In genomic region chr4:6387946-6388345, GRCh38 we compare ENCODE assay signal across 24 cellular contexts.
DNase-seq lines count a peak whose midpoint lies in the region; ATAC-seq, FAIRE-seq and TF ChIP-seq lines count a peak whose summit lies in the region.
"Had no signal": no experiment of that assay in that cellular context is flagged by ENCODE, and none has a peak within 500 bp of the region (broad histone marks: within the 10 kb centered on the region; RNA-seq: fewer than 3 reads in every experiment).

No MANE protein-coding gene starts in this region.

- intact Hi-C loops in Right ventricle myocardium inferior (cut with DNase I): no loop called here
- intact Hi-C loops in right cardiac atrium (cut with DNase I): no loop called here
- intact Hi-C loops in kidney (cut with DNase I): no loop called here
- intact Hi-C loops in A673 (cut with micrococcal nuclease; ENCODE audit: unreplicated experiment): no loop called here
- intact Hi-C loops in head of caudate nucleus (cut with DNase I): no loop called here

- no TSS peak for BruUV-seq in A673 (replicated peaks; lab: Mats Ljungman, UMichigan)

- no peak for FAIRE-seq in kidney (lab: Jason Lieb, UNC)
- FAIRE-seq: A204.1, D721Med, GM12878, GM19239, H54 had no signal

- H3K9me3 ChIP-seq in right cardiac atrium (ENCODE audit: control insufficient read depth, low read length) (no peaks in the 10 kb centered on the region), WERI-Rb-1 (ENCODE audit: severe bottlenecking) (no peaks in the 10 kb centered on the region), kidney (ENCODE audit: control insufficient read depth in 1 of 2, low read length in 2 of 2) (no peaks in the 10 kb centered on the region), A673 (ENCODE audit: low read depth, low read length, poor library complexity, severe bottlenecking) (no peaks in the 10 kb centered on the region)
- H3K9me3 ChIP-seq: BE2C; BLaER1 treated with 17β-estradiol and CSF1 and Interleukin-3, amounts not matched to agents 10 nM and 100 nM had no signal

- no peak overlapping the region for H3K9ac ChIP-seq in kidney (ENCODE audit: low read length in 2 of 2)
- H3K9ac ChIP-seq: BLaER1 treated with 17β-estradiol and CSF1 and Interleukin-3, amounts not matched to agents 10 nM and 100 nM had no signal

- H3K4me3 ChIP-seq in right cardiac atrium (ENCODE audit: low read length): no peak overlapping the region
- no peak overlapping the region for H3K4me3 ChIP-seq in WERI-Rb-1 (ENCODE audit: low read depth, low read length)
- H3K4me3 ChIP-seq in kidney (ENCODE audit: low read length in 2 of 2): no peak overlapping the region
- H3K4me3 ChIP-seq in A673 (ENCODE audit: low read depth, low read length, poor library complexity, severe bottlenecking): no peak overlapping the region
- H3K4me3 ChIP-seq: BLaER1 treated with 17β-estradiol and CSF1 and Interleukin-3, amounts not matched to agents 10 nM and 100 nM; GM12878; GM23338 had no signal

- TF ChIP-seq CTCF in WERI-Rb-1 (IDR thresholded peaks at IDR 0.05; ENCODE audit: low read depth, low read length) (0 out of 2 replicates have a peak, but pooled peaks have one; percentile 3), kidney (IDR thresholded peaks at IDR 0.05; ENCODE audit: borderline replicate concordance, extremely low read depth, insufficient read depth) (no peak), A673 (conservative IDR thresholded peaks at IDR 0.05; ENCODE audit: low read depth, low read length) (no peak)

- ATAC-seq in Right ventricle myocardium inferior (no peak), right cardiac atrium (no peak), HG03565 (IDR thresholded peaks at IDR 0.05; ENCODE audit: unreplicated experiment) (no peak)
- ATAC-seq: GM12878, GM23338 had no signal

- H3K4me1 ChIP-seq in right cardiac atrium (ENCODE audit: control insufficient read depth, insufficient read depth, low read length) (no peaks in the 10 kb centered on the region), kidney (ENCODE audit: control insufficient read depth in 1 of 2, insufficient read depth in 1 of 2, low read depth in 1 of 2, low read length in 2 of 2) (no peaks in the 10 kb centered on the region), A673 (ENCODE audit: insufficient read depth, low read length, poor library complexity, severe bottlenecking) (no peaks in the 10 kb centered on the region)
- H3K4me1 ChIP-seq: BE2C had no signal

- CTCF ChIA-PET in A673 (lab: Charles Lee): no interaction called here

- DNase-seq in Right ventricle myocardium inferior (ENCODE audit: missing footprints) (peak; percentile 23), right cardiac atrium (no peak), WERI-Rb-1 (no peak), kidney (peak; percentile 41), A673 (ENCODE audit: low spot score) (no peak), head of caudate nucleus (no peak)
- DNase-seq: ACHN; AML-193; BE2C; CD4-positive, alpha-beta T cell; DMS 273 treated with DMSO at 0.1 percent for 48 hours; DMS79; EL; GDM1; HCEC 1CT had no signal

- H3K27ac ChIP-seq in right cardiac atrium (ENCODE audit: low read length): no peak overlapping the region
- no peak overlapping the region for H3K27ac ChIP-seq in WERI-Rb-1
- no peak overlapping the region for H3K27ac ChIP-seq in kidney (ENCODE audit: low read depth in 2 of 2, low read length in 2 of 2)
- H3K27ac ChIP-seq in A673 (ENCODE audit: low read depth, low read length, poor library complexity, severe bottlenecking): no peak overlapping the region
- H3K27ac ChIP-seq: 22Rv1; BLaER1 treated with 17β-estradiol and CSF1 and Interleukin-3, amounts not matched to agents 10 nM and 100 nM had no signal

- POLR2A ChIA-PET in A673 (lab: Charles Lee; ENCODE audit: low non-redundant PET): no interaction called here

- H3K36me3 ChIP-seq in WERI-Rb-1: no peaks in the 10 kb centered on the region
- H3K36me3 ChIP-seq in kidney (ENCODE audit: control insufficient read depth in 1 of 2, insufficient read depth in 2 of 2, low read length in 2 of 2): no peaks in the 10 kb centered on the region
- H3K36me3 ChIP-seq in A673 (ENCODE audit: insufficient read depth, low read length, poor library complexity, severe bottlenecking): no peaks in the 10 kb centered on the region
- H3K36me3 ChIP-seq: BE2C; BLaER1 treated with 17β-estradiol and CSF1 and Interleukin-3, amounts not matched to agents 10 nM and 100 nM had no signal

- H3K27me3 ChIP-seq in right cardiac atrium (ENCODE audit: control insufficient read depth, insufficient read depth) (no peaks in the 10 kb centered on the region), WERI-Rb-1 (ENCODE audit: insufficient read depth, low read depth, severe bottlenecking) (no peaks in the 10 kb centered on the region), A673 (replicated peaks; ENCODE audit: insufficient read depth, low read depth, low read length, poor library complexity) (peaks cover 39% of the 10 kb centered on the region)
- H3K27me3 ChIP-seq: BE2C; BLaER1 treated with 17β-estradiol and CSF1 and Interleukin-3, amounts not matched to agents 10 nM and 100 nM had no signal

- WGBS in right cardiac atrium: 81% methylated on average over 5 of the region's 5 CpGs

Comparison
In these comparisons a context has a peak if more than half of its experiments do, and no peak if none do; other contexts are left out.
1. DNase-seq: peak in Right ventricle myocardium inferior (single experiment) and kidney (single experiment); none in right cardiac atrium (0 of 3), WERI-Rb-1 (single experiment), A673 (single experiment) and head of caudate nucleus (0 of 42).